In genomic region chr10:119526606-119527592, GRCh38 we compare ENCODE assay signal across 1 cellular context.
TF ChIP-seq lines count a peak whose summit lies in the region.

No MANE protein-coding gene starts in this region.

TF ChIP-seq in HepG2, 621 proteins besides CTCF, POLR2A, EP300 and RAD21 (continued from another document):
- TF ChIP-seq ZNF512 (CRISPR knock-in tag; IDR thresholded peaks at IDR 0.05) (no peak), NR3C1 (CRISPR knock-in tag; IDR thresholded peaks at IDR 0.05) (no peak), SNAI1 (CRISPR knock-in tag; IDR thresholded peaks at IDR 0.05; ENCODE audit: borderline replicate concordance) (no peak), NONO (IDR thresholded peaks at IDR 0.05) (no peak), NONO (CRISPR knock-in tag; conservative IDR thresholded peaks at IDR 0.05) (no peak), NCOA1 (CRISPR knock-in tag; IDR thresholded peaks at IDR 0.05) (no peak), U2AF2 (IDR thresholded peaks at IDR 0.05; ENCODE audit: low read depth, low read length) (no peak), TAF1 (CRISPR knock-in tag; IDR thresholded peaks at IDR 0.05) (no peak), TBX2 (CRISPR knock-in tag; IDR thresholded peaks at IDR 0.05; ENCODE audit: borderline replicate concordance) (no peak), NFKB2 (CRISPR knock-in tag; IDR thresholded peaks at IDR 0.05; ENCODE audit: borderline replicate concordance) (no peak), ZBTB10 (CRISPR knock-in tag; IDR thresholded peaks at IDR 0.05; ENCODE audit: borderline replicate concordance) (no peak), SAFB2 (CRISPR knock-in tag; IDR thresholded peaks at IDR 0.05; ENCODE audit: borderline replicate concordance, low read depth) (no peak), ZNF350 (CRISPR knock-in tag; IDR thresholded peaks at IDR 0.05; ENCODE audit: borderline replicate concordance, low read depth) (no peak), ZNF878 (CRISPR knock-in tag; IDR thresholded peaks at IDR 0.05) (no peak)
